ENCODE assay signal across 24 cellular contexts in genomic region chr12:30782316-30783173, GRCh38.
"Had no signal": no experiment of that assay in that cellular context is flagged by ENCODE, and none has a peak within 500 bp of the region (broad histone marks: within the 10 kb centered on the region; RNA-seq: fewer than 3 reads in every experiment).

No MANE protein-coding gene starts in this region.

- H3K4me1 ChIP-seq: gastroesophageal sphincter, parathyroid adenoma, tibial nerve, uterus had no signal

- ATAC-seq: gastroesophageal sphincter, natural killer cell, T-helper 17 cell had no signal

- H3K9ac ChIP-seq: parathyroid adenoma had no signal

- H2AFZ ChIP-seq: parathyroid adenoma had no signal

- H3K9me3 ChIP-seq: tibial nerve, uterus had no signal

- H3K79me2 ChIP-seq: parathyroid adenoma had no signal

- H3K4me3 ChIP-seq: coronary artery, gastroesophageal sphincter, tibial nerve, uterus had no signal

- H3K27me3 ChIP-seq: brain microvascular endothelial cell, gastroesophageal sphincter, tibial nerve, uterus had no signal

- H3K36me3 ChIP-seq: brain microvascular endothelial cell, gastroesophageal sphincter, tibial nerve, uterus had no signal

- H3K27ac ChIP-seq: brain microvascular endothelial cell, coronary artery, gastroesophageal sphincter, parathyroid adenoma, tibial nerve, uterus, VCaP had no signal

- DNase-seq: activated CD4-positive, CD25-positive, alpha-beta regulatory T cell treated with anti-CD3 and anti-CD28 coated beads, Interleukin-2, amount 50 U/mL, for 72 hours; activated CD8-positive, alpha-beta memory T cell treated with anti-CD3 and anti-CD28 coated beads for 24 hours; activated CD8-positive, alpha-beta memory T cell treated with anti-CD3 and anti-CD28 coated beads, Interleukin-2, amount 50 U/mL, for 48 hours; activated effector memory CD4-positive, alpha-beta T cell treated with anti-CD3 and anti-CD28 coated beads, Interleukin-2, amount 50 U/mL, for 16 hours; activated naive CD4-positive, alpha-beta T cell treated with anti-CD3 and anti-CD28 coated beads, Interleukin-2, amount 50 U/mL, for 16 hours; activated T-cell treated with anti-CD3 and anti-CD28 coated beads, Interleukin-2, amount 50 U/mL, for 48 hours; aorta; brain microvascular endothelial cell; erythroblast; immature natural killer cell; kidney glomerular epithelial cell; mesendoderm; natural killer cell; retina; small intestine; stimulated activated CD4-positive, alpha-beta T cell treated with anti-CD3 and anti-CD28 coated beads, Interleukin-15, amount 100 ng/mL, for 24 hours; stimulated activated CD4-positive, alpha-beta T cell treated with anti-CD3 and anti-CD28 coated beads, Interleukin-2, amount 100 ng/mL, for 48 hours; T-helper 17 cell; uterus had no signal
